ENCODE assay signal across 1 cellular context in the genomic region with DNA sequence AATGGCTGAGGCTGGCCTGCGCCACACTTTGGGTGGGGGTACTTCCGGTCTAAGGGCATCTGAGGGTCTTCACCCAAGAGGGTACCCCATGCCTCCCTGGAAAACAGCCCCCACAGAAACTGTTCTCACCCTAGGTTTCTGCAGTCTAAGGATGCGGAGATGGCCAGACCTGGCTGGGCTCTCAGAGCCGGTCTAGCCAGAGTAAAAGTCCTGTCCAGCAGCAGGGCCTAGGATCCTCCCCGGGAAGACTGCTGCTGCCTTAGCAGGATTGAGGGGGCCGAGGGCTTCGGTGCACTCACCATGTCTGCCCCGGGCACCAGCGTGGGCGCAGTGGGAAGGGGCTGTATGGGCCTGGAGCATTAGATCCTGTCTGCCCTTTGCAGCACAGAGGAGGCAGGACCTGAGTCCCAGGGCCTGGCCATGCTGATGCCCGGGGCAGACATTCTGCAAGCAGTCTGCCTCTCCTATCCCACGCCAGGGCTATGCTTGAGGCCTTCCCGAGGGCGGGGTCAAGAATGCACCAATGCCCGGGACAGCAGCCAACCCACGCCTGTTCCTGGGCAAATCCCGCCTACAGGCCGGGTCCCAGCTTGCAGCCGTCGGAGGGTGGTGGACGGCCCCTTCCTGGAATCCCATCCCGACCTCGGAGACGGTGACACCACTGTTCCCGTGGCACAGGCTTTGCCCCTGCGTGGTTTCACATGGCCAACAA.
TF ChIP-seq lines count a peak whose summit lies in the region.

No MANE protein-coding gene starts in this region.

TF ChIP-seq in K562, 482 proteins besides CTCF, POLR2A, EP300 and RAD21 (continued from another document):
- TF ChIP-seq RBM22 (IDR thresholded peaks at IDR 0.05; ENCODE audit: low read depth, low read length, poor library complexity, severe bottlenecking) (peak; percentile 61), NEUROD1 (IDR thresholded peaks at IDR 0.05; ENCODE audit: borderline replicate concordance, low read depth, low read length, partially characterized antibody) (no peak), PML (IDR thresholded peaks at IDR 0.05; ENCODE audit: low read length) (no peak), MEF2D (tag; conservative IDR thresholded peaks at IDR 0.05; ENCODE audit: low read depth) (no peak), CREM (IDR thresholded peaks at IDR 0.05; ENCODE audit: low read depth) (no peak), NFE2L1 (tag; IDR thresholded peaks at IDR 0.05; ENCODE audit: borderline replicate concordance, low read depth) (no peak), POLR2G (IDR thresholded peaks at IDR 0.05; ENCODE audit: low read depth, low read length) (peak; percentile 27; the same call in 1 of the 2 replicates)
